19 cellular contexts compared by ENCODE assay signal in genomic region chr13:70959376-70959775, GRCh38.
DNase-seq lines count a peak whose midpoint lies in the region; ATAC-seq and TF ChIP-seq lines count a peak whose summit lies in the region.
"Had no signal": no experiment of that assay in that cellular context is flagged by ENCODE, and none has a peak within 500 bp of the region (broad histone marks: within the 10 kb centered on the region; RNA-seq: fewer than 3 reads in every experiment).

No MANE protein-coding gene starts in this region.

- no peak overlapping the region for H3K27ac ChIP-seq in smooth muscle cell (ENCODE audit: low read depth)
- H3K27ac ChIP-seq: BLaER1 treated with 17β-estradiol and CSF1 and Interleukin-3, amounts not matched to agents 10 nM and 100 nM; SJCRH30 had no signal

- H3K4me2 ChIP-seq in smooth muscle cell, result no peak overlapping the region
- H3K4me2 ChIP-seq: BLaER1 treated with 17β-estradiol and CSF1 and Interleukin-3, amounts not matched to agents 10 nM and 100 nM had no signal

- DNase-seq in NCI-H748 (lab: John Stamatoyannopoulos, UW; ENCODE audit: unreplicated experiment) (peak; percentile 32), NCI-H748 treated with DMSO at 0.1 percent for 48 hours (lab: John Stamatoyannopoulos, UW) (no peak), NCI-H2227 treated with DMSO at 0.1 percent for 48 hours (lab: John Stamatoyannopoulos, UW) (peak; percentile 27), choroid plexus epithelial cell (ENCODE audit: low read depth) (peak; percentile 2), smooth muscle cell (lab: John Stamatoyannopoulos, UW; ENCODE audit: unreplicated experiment) (no peak), dermis blood vessel endothelial cell (no peak), T-helper 9 cell (no peak)
- DNase-seq: Calu3; CD8-positive, alpha-beta T cell; DND-41; HFFc6; Karpas-422; NCI-H1105; NCI-H1930; NCI-H2171; NCI-H446 treated with DMSO at 0.1 percent for 48 hours; SJCRH30 had no signal

- TF ChIP-seq CTCF in choroid plexus epithelial cell (conservative IDR thresholded peaks at IDR 0.05; ENCODE audit: low read depth, low read length), result no peak
- no peak for TF ChIP-seq CTCF in smooth muscle cell (IDR thresholded peaks at IDR 0.05; ENCODE audit: borderline replicate concordance, insufficient read depth, poor library complexity, severe bottlenecking)

- no peak for ATAC-seq in HG03432 (IDR thresholded peaks at IDR 0.05; ENCODE audit: unreplicated experiment)
- ATAC-seq: CD8-positive, alpha-beta T cell had no signal

- no peaks in the 10 kb centered on the region for H3F3A ChIP-seq in smooth muscle cell (ENCODE audit: low read depth)

- H3K4me1 ChIP-seq in smooth muscle cell (ENCODE audit: low read depth), result no peaks in the 10 kb centered on the region
- H3K4me1 ChIP-seq: BLaER1 treated with 17β-estradiol and CSF1 and Interleukin-3, amounts not matched to agents 10 nM and 100 nM; SJCRH30 had no signal

- no peaks in the 10 kb centered on the region for H4K20me1 ChIP-seq in smooth muscle cell (ENCODE audit: low read depth)
- H4K20me1 ChIP-seq: BLaER1 treated with 17β-estradiol and CSF1 and Interleukin-3, amounts not matched to agents 10 nM and 100 nM had no signal

- H3K27me3 ChIP-seq in smooth muscle cell (ENCODE audit: low read depth), result no peaks in the 10 kb centered on the region
- H3K27me3 ChIP-seq: BLaER1 treated with 17β-estradiol and CSF1 and Interleukin-3, amounts not matched to agents 10 nM and 100 nM; SJCRH30 had no signal

- 74% methylated on average over 3 of the region's 3 CpGs for WGBS in smooth muscle cell (ENCODE audit: low lambda C conversion rate)

- no peak overlapping the region for H3K4me3 ChIP-seq in choroid plexus epithelial cell (ENCODE audit: low read depth, low read length)
- no peak overlapping the region for H3K4me3 ChIP-seq in smooth muscle cell
- H3K4me3 ChIP-seq: BLaER1 treated with 17β-estradiol and CSF1 and Interleukin-3, amounts not matched to agents 10 nM and 100 nM; SJCRH30 had no signal

- H3K9ac ChIP-seq in smooth muscle cell (ENCODE audit: low read depth), result no peak overlapping the region
- H3K9ac ChIP-seq: BLaER1 treated with 17β-estradiol and CSF1 and Interleukin-3, amounts not matched to agents 10 nM and 100 nM had no signal

- no peaks in the 10 kb centered on the region for H3K36me3 ChIP-seq in smooth muscle cell (ENCODE audit: low read depth)
- H3K36me3 ChIP-seq: BLaER1 treated with 17β-estradiol and CSF1 and Interleukin-3, amounts not matched to agents 10 nM and 100 nM; SJCRH30 had no signal

- no peaks in the 10 kb centered on the region for H3K79me2 ChIP-seq in smooth muscle cell (ENCODE audit: low read depth)

- peak overlapping the region; percentile 5 for H2AFZ ChIP-seq in smooth muscle cell (ENCODE audit: low read depth)

- no peaks in the 10 kb centered on the region for H3K9me3 ChIP-seq in smooth muscle cell (replicated peaks; ENCODE audit: low read depth)
- H3K9me3 ChIP-seq: BLaER1 treated with 17β-estradiol and CSF1 and Interleukin-3, amounts not matched to agents 10 nM and 100 nM; SJCRH30 had no signal

Comparison
In these comparisons a context has a peak if more than half of its experiments do, and no peak if none do; other contexts are left out.
1. DNase-seq: peak in NCI-H748 (single experiment), NCI-H2227 treated with DMSO at 0.1 percent for 48 hours (single experiment) and choroid plexus epithelial cell (single experiment); none in NCI-H748 treated with DMSO at 0.1 percent for 48 hours (single experiment), smooth muscle cell (single experiment), dermis blood vessel endothelial cell (single experiment) and T-helper 9 cell (single experiment).